In genomic region chr5:74581988-74582365, GRCh38 we compare ENCODE assay signal across 1 cellular context.
TF ChIP-seq lines count a peak whose summit lies in the region.

No MANE protein-coding gene starts in this region.

TF ChIP-seq in HepG2, 621 proteins besides CTCF, POLR2A, EP300 and RAD21 (continued from another document):
- TF ChIP-seq, protein P1, sequence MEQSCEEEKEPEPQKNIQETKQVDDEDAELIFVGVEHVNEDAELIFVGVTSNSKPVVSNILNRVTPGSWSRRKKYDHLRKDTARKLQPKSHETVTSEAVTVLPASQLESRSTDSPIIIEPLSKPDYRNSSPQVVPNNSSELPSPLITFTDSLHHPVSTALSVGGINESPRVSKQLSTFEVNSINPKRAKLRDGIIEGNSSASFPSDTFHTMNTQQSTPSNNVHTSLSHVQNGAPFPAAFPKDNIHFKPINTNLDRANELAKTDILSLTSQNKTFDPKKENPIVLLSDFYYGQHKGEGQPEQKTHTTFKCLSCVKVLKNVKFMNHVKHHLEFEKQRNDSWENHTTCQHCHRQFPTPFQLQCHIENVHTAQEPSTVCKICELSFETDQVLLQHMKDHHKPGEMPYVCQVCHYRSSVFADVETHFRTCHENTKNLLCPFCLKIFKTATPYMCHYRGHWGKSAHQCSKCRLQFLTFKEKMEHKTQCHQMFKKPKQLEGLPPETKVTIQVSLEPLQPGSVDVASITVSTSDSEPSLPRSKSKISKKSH (CRISPR knock-in tag; IDR thresholded peaks at IDR 0.05; ENCODE audit: borderline replicate concordance): no peak
- TF ChIP-seq ZNF280D (CRISPR knock-in tag; IDR thresholded peaks at IDR 0.05): no peak
- 0 out of 2 replicates have a peak, but pooled peaks have one; percentile 10 for TF ChIP-seq ZNF121 (CRISPR knock-in tag; IDR thresholded peaks at IDR 0.05)
- TF ChIP-seq CREBL2 (CRISPR knock-in tag; IDR thresholded peaks at IDR 0.05; ENCODE audit: borderline replicate concordance): no peak
- TF ChIP-seq THRA (CRISPR knock-in tag; IDR thresholded peaks at IDR 0.05; ENCODE audit: borderline replicate concordance): no peak
